In genomic region chr1:31421404-31422040, GRCh38 we compare ENCODE assay signal across 9 cellular contexts. TPM values are rescaled to one million over a fixed set of nuclear protein-coding genes. Genes with fewer than 3 reads are reported as not detected.
DNase-seq lines count a peak whose midpoint lies in the region; ATAC-seq, FAIRE-seq and TF ChIP-seq lines count a peak whose summit lies in the region.
"Had no signal": no experiment of that assay in that cellular context is flagged by ENCODE, and none has a peak within 500 bp of the region (broad histone marks: within the 10 kb centered on the region; RNA-seq: fewer than 3 reads in every experiment).

No MANE protein-coding gene starts in this region.

- no TSS peak for BruUV-seq in PC-9 (replicated peaks; lab: Mats Ljungman, UMichigan)

- H3K4me3 ChIP-seq in AG04449 (ENCODE audit: low read depth, low read length) (no peak overlapping the region), PC-9 (no peak overlapping the region), fibroblast of lung (replicated peaks in 1 of 4; ENCODE audit: control extremely low read depth in 1 of 4, insufficient read depth in 1 of 4, low read depth in 3 of 4, low read length in 4 of 4) (no peak overlapping the region)
- H3K4me3 ChIP-seq in naive thymus-derived CD4-positive, alpha-beta T cell (ENCODE audit: low read length): no peak overlapping the region
- H3K4me3 ChIP-seq: lower lobe of right lung had no signal

- H3K4me2 ChIP-seq in PC-9: peak overlapping the region; percentile 19; the same call in 1 of the 2 replicates
- H3K4me2 ChIP-seq in fibroblast of lung (ENCODE audit: extremely low read depth, insufficient read depth, low read length): peak overlapping the region; percentile 7

- no peak overlapping the region for H3K9ac ChIP-seq in fibroblast of lung (ENCODE audit: insufficient read depth, low read length)

- ATAC-seq in activated naive CD4-positive, alpha-beta T cell treated with anti-CD3 and anti-CD28 coated beads, Interleukin-2, amount 50 U/mL, for 72 hours: no peak
- no peak for ATAC-seq in naive thymus-derived CD4-positive, alpha-beta T cell
- no peak for ATAC-seq in GM21367 (IDR thresholded peaks at IDR 0.05; ENCODE audit: unreplicated experiment)

- H3K9me3 ChIP-seq in PC-9 (ENCODE audit: insufficient read depth, low read depth) (no peaks in the 10 kb centered on the region), fibroblast of lung (ENCODE audit: control insufficient read depth, insufficient read depth, low read depth, low read length) (no peaks in the 10 kb centered on the region)
- H3K9me3 ChIP-seq in naive thymus-derived CD4-positive, alpha-beta T cell (ENCODE audit: control insufficient read depth in 2 of 3, low read length in 3 of 3): no peaks in the 10 kb centered on the region
- H3K9me3 ChIP-seq: lower lobe of right lung had no signal

- H3K79me2 ChIP-seq in PC-9 (ENCODE audit: low read depth): peaks cover 28% of the 10 kb centered on the region; the same call in 1 of the 2 replicates
- H3K79me2 ChIP-seq in fibroblast of lung (ENCODE audit: control insufficient read depth, insufficient read depth, low read length): peaks cover 47% of the 10 kb centered on the region

- no peaks in the 10 kb centered on the region for H3K27me3 ChIP-seq in PC-9 (ENCODE audit: insufficient read depth, low read depth)
- H3K27me3 ChIP-seq in fibroblast of lung (ENCODE audit: control insufficient read depth, insufficient read depth, low read length): no peaks in the 10 kb centered on the region
- peaks cover 0 to 4% of the 10 kb centered on the region in 2 donors for H3K27me3 ChIP-seq in naive thymus-derived CD4-positive, alpha-beta T cell (ENCODE audit: control insufficient read depth in 2 of 2, insufficient read depth in 2 of 2, low read length in 2 of 2)

- POLR2A ChIA-PET in AG04449 (lab: Yijun Ruan, JAX) (interaction anchor here (0.7 kb wide), 1 partner anchor 27 kb away, joined by 3 read pairs; no protein-coding TSS in a partner anchor), PC-9 (lab: Charles Lee; ENCODE audit: unreplicated experiment) (no interaction called here)
- POLR2A ChIA-PET in naive thymus-derived CD4-positive, alpha-beta T cell (lab: Charles Lee): no interaction called here

- no peak for TF ChIP-seq POLR2A in GM12891 (IDR thresholded peaks at IDR 0.05; ENCODE audit: low read depth, low read length)

- H3F3A ChIP-seq in PC-9 (ENCODE audit: insufficient read depth, low read depth): peaks cover 24% of the 10 kb centered on the region

- H3K27me3 Mint-ChIP-seq in naive thymus-derived CD4-positive, alpha-beta T cell: peaks cover 26 to 40% (median 35%) of the 10 kb centered on the region in 5 donors

- peaks cover 0 to 5% (median 2%) of the 10 kb centered on the region in 7 donors for H3K4me1 Mint-ChIP-seq in naive thymus-derived CD4-positive, alpha-beta T cell

- peak; percentile 85 for FAIRE-seq in GM12891 (lab: Jason Lieb, UNC)

- H3K36me3 ChIP-seq in PC-9 (ENCODE audit: low read depth) (no peaks in the 10 kb centered on the region), fibroblast of lung (ENCODE audit: control insufficient read depth, insufficient read depth, low read length) (peaks cover 28% of the 10 kb centered on the region)
- H3K36me3 ChIP-seq in naive thymus-derived CD4-positive, alpha-beta T cell (ENCODE audit: control insufficient read depth in 2 of 3, insufficient read depth in 3 of 3, low read length in 3 of 3): no peaks in the 10 kb centered on the region
- H3K36me3 ChIP-seq: lower lobe of right lung had no signal

- CTCF ChIA-PET in AG04449 (lab: Yijun Ruan, JAX) (interaction anchor here (0.6 to 20.6 kb wide), 32 partner anchors 9 to 389 kb away, joined by 3 to 640 read pairs (median 4); partner anchors contain the start of genes FABP3 and SERINC2), PC-9 (lab: Charles Lee) (interaction anchor here (0.6 to 2.0 kb wide), 6 partner anchors 21 to 278 kb away, joined by 3 to 12 read pairs (median 4); no protein-coding TSS in a partner anchor)
- CTCF ChIA-PET in naive thymus-derived CD4-positive, alpha-beta T cell (lab: Charles Lee): interaction anchor here (1.2 to 2.0 kb wide), 5 partner anchors 16 to 98 kb away, joined by 3 to 7 read pairs (median 5); partner anchors contain the start of gene FABP3

- DNase-seq in AG04449 (ENCODE audit: low read depth, low spot score) (no peak), GM12891 (ENCODE audit: insufficient read length, low spot score) (no peak), PC-9 (no peak), fibroblast of lung (ENCODE audit: low read depth in 2 of 2) (peak; percentile 28 to 48), NCI-H1092 treated with DMSO at 0.1 percent for 48 hours (lab: John Stamatoyannopoulos, UW) (no peak)
- no peak for DNase-seq in activated naive CD4-positive, alpha-beta T cell treated with anti-CD3 and anti-CD28 coated beads, Interleukin-2, amount 50 U/mL, for 72 hours (ENCODE audit: low spot score in 2 of 2)
- DNase-seq in naive thymus-derived CD4-positive, alpha-beta T cell: no peak
- DNase-seq: lower lobe of right lung had no signal

- H3K9me3 Mint-ChIP-seq in activated naive CD4-positive, alpha-beta T cell treated with anti-CD3 and anti-CD28 coated beads, Interleukin-2, amount 50 U/mL, for 72 hours: no peaks in the 10 kb centered on the region
- peaks cover 0 to 2% (median 0%) of the 10 kb centered on the region in 11 donors for H3K9me3 Mint-ChIP-seq in naive thymus-derived CD4-positive, alpha-beta T cell

- H3K27ac ChIP-seq in PC-9 (peak overlapping the region; percentile 82), fibroblast of lung (ENCODE audit: insufficient read depth, low read length) (peak overlapping the region; percentile 29)
- no peak overlapping the region for H3K27ac ChIP-seq in naive thymus-derived CD4-positive, alpha-beta T cell (ENCODE audit: low read depth, low read length)

- no peak overlapping the region for H3K27ac Mint-ChIP-seq in activated naive CD4-positive, alpha-beta T cell treated with anti-CD3 and anti-CD28 coated beads, Interleukin-2, amount 50 U/mL, for 72 hours
- H3K27ac Mint-ChIP-seq in naive thymus-derived CD4-positive, alpha-beta T cell: no peak overlapping the region

- H2AFZ ChIP-seq in PC-9 (no peak overlapping the region), fibroblast of lung (ENCODE audit: low read length) (no peak overlapping the region)

- no peaks in the 10 kb centered on the region for H3K36me3 Mint-ChIP-seq in activated naive CD4-positive, alpha-beta T cell treated with anti-CD3 and anti-CD28 coated beads, Interleukin-2, amount 50 U/mL, for 72 hours
- H3K36me3 Mint-ChIP-seq in naive thymus-derived CD4-positive, alpha-beta T cell: no peaks in the 10 kb centered on the region

- intact Hi-C loops in PC-9 (cut with micrococcal nuclease; ENCODE audit: unreplicated experiment): loop anchor here (1.0 to 10.0 kb wide), 5 partner anchors 27 to 639 kb away; partner anchors contain the start of genes SNRNP40 and ZCCHC17
- intact Hi-C loops in naive thymus-derived CD4-positive, alpha-beta T cell (cut with micrococcal nuclease): loop anchor here (1.0 to 5.0 kb wide), 5 partner anchors 27 to 639 kb away; no protein-coding TSS in a partner anchor

- H3K4me3 Mint-ChIP-seq in naive thymus-derived CD4-positive, alpha-beta T cell: no peak overlapping the region

- TF ChIP-seq CTCF in AG04449 (IDR thresholded peaks at IDR 0.05; ENCODE audit: insufficient read depth, low read length, missing control alignments) (peak; percentile 59), PC-9 (conservative IDR thresholded peaks at IDR 0.05) (peak; percentile 34; the same call in 1 of the 2 replicates), fibroblast of lung (conservative IDR thresholded peaks at IDR 0.05 in 1 of 2, IDR thresholded peaks at IDR 0.05 in 1 of 2; ENCODE audit: low read depth in 1 of 2, low read length in 2 of 2) (peak; percentile 40 to 61)

- H3K9me2 ChIP-seq in PC-9 (ENCODE audit: insufficient read depth): no peaks in the 10 kb centered on the region

- H3K4me1 ChIP-seq in PC-9 (replicated peaks; ENCODE audit: insufficient read depth): peaks cover 38% of the 10 kb centered on the region
- peaks cover 16% of the 10 kb centered on the region for H3K4me1 ChIP-seq in fibroblast of lung (ENCODE audit: control insufficient read depth, extremely low read depth, insufficient read depth, low read length)
- no peaks in the 10 kb centered on the region for H3K4me1 ChIP-seq in naive thymus-derived CD4-positive, alpha-beta T cell (ENCODE audit: control insufficient read depth in 2 of 2, insufficient read depth in 2 of 2, low read length in 2 of 2)

- H4K20me1 ChIP-seq in PC-9 (ENCODE audit: insufficient read depth) (no peaks in the 10 kb centered on the region; the same call in 1 of the 2 replicates), fibroblast of lung (ENCODE audit: control insufficient read depth, extremely low read depth, insufficient read depth, low read length) (no peaks in the 10 kb centered on the region)

TF ChIP-seq in GM12891, 5 proteins besides CTCF, POLR2A, EP300 and RAD21:
- TF ChIP-seq TAF1 (IDR thresholded peaks at IDR 0.05; ENCODE audit: low read depth, low read length): no peak
- no peak for TF ChIP-seq POLR2AphosphoS5 (IDR thresholded peaks at IDR 0.05; ENCODE audit: low read depth, low read length)
- no peak for TF ChIP-seq SPI1 (IDR thresholded peaks at IDR 0.05; ENCODE audit: low read depth, low read length)
- no peak for TF ChIP-seq POU2F2 (IDR thresholded peaks at IDR 0.05; ENCODE audit: low read depth, low read length)
- TF ChIP-seq PAX5 (IDR thresholded peaks at IDR 0.05; ENCODE audit: insufficient read depth, low read length, severe bottlenecking): no peak
TF ChIP-seq in GM12891: peak in this region for 0.

RNA-seq across cellular contexts. Expression of gene SERINC2, which starts 8.5 kb away (rescaled TPM):
- polyA plus RNA-seq in GM12891 (2012; ENCODE audit: low read depth, missing spikeins): 0.68 TPM
- total RNA-seq in PC-9 (2021): 36.0 and 44.0 TPM in 2 replicates
- total RNA-seq in fibroblast of lung: 6.7 and 28.4 TPM in 2 replicates
- 104 and 229 TPM in 2 replicates for polyA plus RNA-seq in fibroblast of lung
- polyA plus RNA-seq in fibroblast of lung (2012): 156 and 349 TPM in 2 replicates
- polyA minus RNA-seq in fibroblast of lung (ENCODE audit: low replicate concordance): 329 and 427 TPM in 2 replicates
- under 1 TPM in 1 of 2 donors, not detected in 1; 0.59 TPM for total RNA-seq in activated naive CD4-positive, alpha-beta T cell treated with anti-CD3 and anti-CD28 coated beads, Interleukin-2, amount 50 U/mL, for 72 hours
- 1 to 10 TPM in 1 of 5 experiments, under 1 TPM in 2, not detected in 2; 0.22 to 2.7 (median 0.34) TPM for total RNA-seq in naive thymus-derived CD4-positive, alpha-beta T cell
- polyA plus RNA-seq in naive thymus-derived CD4-positive, alpha-beta T cell: not detected

RNA-seq across cellular contexts. Expression of gene FABP3, which starts 48.6 kb away (rescaled TPM):
- 13.0 TPM for polyA plus RNA-seq in GM12891 (2012; ENCODE audit: low read depth, missing spikeins)
- not detected in 2 replicates for total RNA-seq in PC-9 (2021)
- total RNA-seq in fibroblast of lung: 116 and 554 TPM in 2 replicates
- 275 and 664 TPM in 2 replicates for polyA plus RNA-seq in fibroblast of lung
- polyA plus RNA-seq in fibroblast of lung (2012): 179 and 377 TPM in 2 replicates
- polyA minus RNA-seq in fibroblast of lung (ENCODE audit: low replicate concordance): 81.9 and 185 TPM in 2 replicates
- not detected for total RNA-seq in activated naive CD4-positive, alpha-beta T cell treated with anti-CD3 and anti-CD28 coated beads, Interleukin-2, amount 50 U/mL, for 72 hours
- total RNA-seq in naive thymus-derived CD4-positive, alpha-beta T cell: under 1 TPM in 1 of 5 experiments, not detected in 4; 0.67 TPM
- polyA plus RNA-seq in naive thymus-derived CD4-positive, alpha-beta T cell: not detected

Comparison
In these comparisons a context has a peak if more than half of its experiments do, and no peak if none do; other contexts are left out.
1. DNase-seq: peak in fibroblast of lung (2 of 2); none in AG04449 (single experiment), GM12891 (single experiment), PC-9 (0 of 2), NCI-H1092 treated with DMSO at 0.1 percent for 48 hours (single experiment), activated naive CD4-positive, alpha-beta T cell treated with anti-CD3 and anti-CD28 coated beads, Interleukin-2, amount 50 U/mL, for 72 hours (0 of 2) and naive thymus-derived CD4-positive, alpha-beta T cell (0 of 9).
2. RNA of gene FABP3, which starts 48.6 kb away (total RNA-seq): 116 to 554 TPM in fibroblast of lung; not detected in PC-9, not detected in activated naive CD4-positive, alpha-beta T cell treated with anti-CD3 and anti-CD28 coated beads, Interleukin-2, amount 50 U/mL, for 72 hours and 0.67 TPM in naive thymus-derived CD4-positive, alpha-beta T cell; every median in the first group is over 10 times any median in the second.
3. Peak in every context shown above with its lines, with median percentiles within 50 percentile points of each other: CTCF ChIP-seq.